21 cellular contexts compared by ENCODE assay signal in genomic region chr2:28034696-28035095, GRCh38.
DNase-seq lines count a peak whose midpoint lies in the region; ATAC-seq, FAIRE-seq and TF ChIP-seq lines count a peak whose summit lies in the region.
"Had no signal": no experiment of that assay in that cellular context is flagged by ENCODE, and none has a peak within 500 bp of the region (broad histone marks: within the 10 kb centered on the region; RNA-seq: fewer than 3 reads in every experiment).

No MANE protein-coding gene starts in this region.

- H3K27ac ChIP-seq in BLaER1 (no peak overlapping the region), trophoblast cell (ENCODE audit: low read depth, low read length) (no peak overlapping the region), Karpas-422 (ENCODE audit: low read length) (no peak overlapping the region)

- no CpG with 5 or more reads among the region's 6 CpGs for WGBS in trophoblast cell (ENCODE audit: extremely low coverage, insufficient coverage, insufficient read length)

- no peak overlapping the region for H3K4me3 ChIP-seq in BLaER1
- H3K4me3 ChIP-seq in trophoblast cell (ENCODE audit: low read depth, low read length) = no peak overlapping the region
- no peak overlapping the region for H3K4me3 ChIP-seq in Karpas-422 (ENCODE audit: low read length)

- H3K4me2 ChIP-seq in BLaER1 (peak overlapping the region; percentile 64), trophoblast cell (ENCODE audit: low read length) (no peak overlapping the region), Karpas-422 (ENCODE audit: low read depth, low read length, poor library complexity, severe bottlenecking) (no peak overlapping the region)

- DNase-seq in H54 (ENCODE audit: insufficient read length, low spot score) (no peak), amniotic epithelial cell (ENCODE audit: low read depth) (peak; percentile 54), trophoblast cell (peak; percentile 5 to 73), GM19239 (ENCODE audit: insufficient read length, low spot score) (no peak), Karpas-422 (no peak)
- DNase-seq: 8988T; ACHN; AML-193; C1 segment of cervical spinal cord; Caco-2; Calu3; CD4-positive, CD25-positive, alpha-beta regulatory T cell; CD8-positive, alpha-beta T cell; DMS79 treated with DMSO at 0.1 percent for 48 hours; GF-D8 had no signal

- H3K36me3 ChIP-seq in BLaER1 (no peaks in the 10 kb centered on the region), trophoblast cell (ENCODE audit: control insufficient read depth in 1 of 2, insufficient read depth in 2 of 2, low read length in 2 of 2) (no peaks in the 10 kb centered on the region), Karpas-422 (ENCODE audit: insufficient read depth, low read length) (no peaks in the 10 kb centered on the region)

- no peak overlapping the region for H3K18ac ChIP-seq in trophoblast cell (ENCODE audit: low read length)

- no peaks in the 10 kb centered on the region for H3K79me1 ChIP-seq in trophoblast cell (ENCODE audit: low read length)

- no peaks in the 10 kb centered on the region for H3K9me2 ChIP-seq in Karpas-422 (replicated peaks; ENCODE audit: insufficient read depth, low read length)

- no peaks in the 10 kb centered on the region for H4K20me1 ChIP-seq in BLaER1
- H4K20me1 ChIP-seq in Karpas-422 (ENCODE audit: insufficient read depth, low read depth, low read length) = no peaks in the 10 kb centered on the region

- H2BK120ac ChIP-seq in trophoblast cell (ENCODE audit: insufficient read depth, low read length, poor library complexity) = no peak overlapping the region

- no peak overlapping the region for H3K23ac ChIP-seq in trophoblast cell (ENCODE audit: low read length)

- H2BK12ac ChIP-seq in trophoblast cell (ENCODE audit: low read length) = no peak overlapping the region

- H2AK5ac ChIP-seq in trophoblast cell (ENCODE audit: low read length) = no peak overlapping the region

- no peak overlapping the region for H3K4ac ChIP-seq in trophoblast cell (ENCODE audit: low read depth, low read length)

- H3K9me3 ChIP-seq in BLaER1 = no peaks in the 10 kb centered on the region
- H3K9me3 ChIP-seq in trophoblast cell (ENCODE audit: insufficient read depth, low read depth, low read length) = no peaks in the 10 kb centered on the region
- no peaks in the 10 kb centered on the region for H3K9me3 ChIP-seq in Karpas-422 (ENCODE audit: low read length)
- H3K9me3 ChIP-seq: Caco-2 had no signal

- FAIRE-seq in H54 (lab: Jason Lieb, UNC) (peak; percentile 11), GM19239 (lab: Jason Lieb, UNC) (no peak)
- FAIRE-seq: A204.1, D721Med, G401.6, GM12891 had no signal

- no peak for TF ChIP-seq POLR2A in H54 (IDR thresholded peaks at IDR 0.05; ENCODE audit: low read depth, low read length)

- H4K8ac ChIP-seq in trophoblast cell (ENCODE audit: low read depth, low read length) = no peak overlapping the region

- H3K79me2 ChIP-seq in trophoblast cell (ENCODE audit: control insufficient read depth, insufficient read depth, low read length, poor library complexity) (no peaks in the 10 kb centered on the region), Karpas-422 (ENCODE audit: low read length) (no peaks in the 10 kb centered on the region)

- no peak overlapping the region for H2AFZ ChIP-seq in trophoblast cell (ENCODE audit: insufficient read depth, low read length, poor library complexity)
- no peak overlapping the region for H2AFZ ChIP-seq in Karpas-422 (ENCODE audit: low read length)

- no peak overlapping the region for H3K14ac ChIP-seq in trophoblast cell (ENCODE audit: low read length)

- no peak overlapping the region for H2BK5ac ChIP-seq in trophoblast cell (ENCODE audit: low read depth, low read length, poor library complexity)

- H3K4me1 ChIP-seq in BLaER1 (peaks cover 20% of the 10 kb centered on the region), trophoblast cell (ENCODE audit: control insufficient read depth in 1 of 2, insufficient read depth in 2 of 2, low read length in 2 of 2) (no peaks in the 10 kb centered on the region), Karpas-422 (ENCODE audit: low read length) (no peaks in the 10 kb centered on the region)
- H3K4me1 ChIP-seq: Caco-2 had no signal

- no peak overlapping the region for H4K12ac ChIP-seq in trophoblast cell (ENCODE audit: low read depth, low read length)

- H4K91ac ChIP-seq in trophoblast cell (ENCODE audit: low read depth, low read length) = no peak overlapping the region

- no peak for ATAC-seq in HG02571 (IDR thresholded peaks at IDR 0.05; ENCODE audit: unreplicated experiment)
- ATAC-seq: CD8-positive, alpha-beta T cell had no signal

- no peaks in the 10 kb centered on the region for H3K27me3 ChIP-seq in BLaER1
- H3K27me3 ChIP-seq in trophoblast cell (ENCODE audit: insufficient read depth, low read length) = no peaks in the 10 kb centered on the region
- no peaks in the 10 kb centered on the region for H3K27me3 ChIP-seq in Karpas-422 (ENCODE audit: low read length)

- H3K9ac ChIP-seq in BLaER1 (no peak overlapping the region), trophoblast cell (ENCODE audit: low read length) (no peak overlapping the region), Karpas-422 (ENCODE audit: low read length) (no peak overlapping the region)

Comparison
In these comparisons a context has a peak if more than half of its experiments do, and no peak if none do; other contexts are left out.
1. DNase-seq: peak in amniotic epithelial cell (single experiment) and trophoblast cell (2 of 2); none in H54 (single experiment), GM19239 (single experiment) and Karpas-422 (single experiment).